In genomic region chr11:518463-519202, GRCh38 we compare ENCODE assay signal across 7 cellular contexts.
DNase-seq lines count a peak whose midpoint lies in the region; ATAC-seq and TF ChIP-seq lines count a peak whose summit lies in the region.

No MANE protein-coding gene starts in this region.

- peak; percentile 87 for ATAC-seq in GM18505 (IDR thresholded peaks at IDR 0.05; ENCODE audit: unreplicated experiment)
- ATAC-seq in HG03045 (IDR thresholded peaks at IDR 0.05; ENCODE audit: unreplicated experiment), result peak; percentile 88

- in situ Hi-C loops in astrocyte of the cerebellum (cut with HindIII; ENCODE audit: low sequenced_read_pairs), result no loop called here

- no peaks in the 10 kb centered on the region for H3K4me1 ChIP-seq in iPS-15b (ENCODE audit: control insufficient read depth, insufficient read depth, low read length)

- H3K4me3 ChIP-seq in SK-N-MC (peak overlapping the region; percentile 78), astrocyte of the cerebellum (ENCODE audit: low read depth, low read length) (peak overlapping the region; percentile 27), iPS-15b (ENCODE audit: low read depth, low read length) (peak overlapping the region; percentile 30), skin epidermis (peak overlapping the region in 1 of 7 experiments; percentile 15)

- H3K9ac ChIP-seq in SK-N-MC (ENCODE audit: insufficient read length), result peak overlapping the region; percentile 57
- H3K9ac ChIP-seq in iPS-15b (ENCODE audit: low read depth, low read length), result no peak overlapping the region

- TF ChIP-seq CTCF in astrocyte of the cerebellum (IDR thresholded peaks at IDR 0.05; ENCODE audit: low read depth, low read length, missing control alignments), result peak; percentile 74

- DNase-seq in SK-N-MC (ENCODE audit: low read depth, low spot score) (no peak), astrocyte of the cerebellum (ENCODE audit: low read depth) (peak; percentile 66), NCI-H774 (lab: John Stamatoyannopoulos, UW) (no peak)

- H3K9me3 ChIP-seq in SK-N-MC (ENCODE audit: low read depth, low read length), result no peaks in the 10 kb centered on the region
- H3K9me3 ChIP-seq in iPS-15b (ENCODE audit: control insufficient read depth, insufficient read depth, low read length), result no peaks in the 10 kb centered on the region

- H3K27me3 ChIP-seq in iPS-15b (ENCODE audit: control insufficient read depth, insufficient read depth, low read length), result no peaks in the 10 kb centered on the region

- H3K36me3 ChIP-seq in SK-N-MC (ENCODE audit: insufficient read depth, low read length) (no peaks in the 10 kb centered on the region), iPS-15b (ENCODE audit: control insufficient read depth, insufficient read depth, low read length) (peaks cover 3% of the 10 kb centered on the region)

- H3K27ac ChIP-seq in SK-N-MC (no peak overlapping the region), skin epidermis (peak overlapping the region in 19 of 21 experiments; percentile 15 to 76 (median 69))

- peak; percentile 20 for TF ChIP-seq POLR2A in GM18505 (IDR thresholded peaks at IDR 0.05; ENCODE audit: borderline replicate concordance, extremely low read depth, insufficient read depth, insufficient read length)
